Comparison of ENCODE assay signal across 17 cellular contexts in genomic region chr17:42305543-42306384, GRCh38. TPM values are rescaled to one million over a fixed set of nuclear protein-coding genes. Genes with fewer than 3 reads are reported as not detected.
DNase-seq lines count a peak whose midpoint lies in the region; ATAC-seq and TF ChIP-seq lines count a peak whose summit lies in the region.
"Had no signal": no experiment of that assay in that cellular context is flagged by ENCODE, and none has a peak within 500 bp of the region (broad histone marks: within the 10 kb centered on the region; RNA-seq: fewer than 3 reads in every experiment).

No MANE protein-coding gene starts in this region.

- WGBS in heart right ventricle, 2 donors, result 89 to 90% methylated on average over 18 of the region's 18 CpGs

- intact Hi-C loops in Right ventricle myocardium inferior (cut with DNase I) (no loop called here), heart right ventricle (cut with DNase I) (no loop called here)

- H3K27me3 ChIP-seq in heart right ventricle, result no peaks in the 10 kb centered on the region
- H3K27me3 ChIP-seq: ascending aorta, sigmoid colon had no signal

- no peak overlapping the region for H3K27ac ChIP-seq in heart right ventricle
- H3K27ac ChIP-seq: ascending aorta, left ventricle myocardium inferior, sigmoid colon had no signal

- H3K36me3 Mint-ChIP-seq in T-helper 17 cell (ENCODE audit: low read depth), result peaks cover 22% of the 10 kb centered on the region

- H3K4me1 Mint-ChIP-seq in T-helper 17 cell, result peaks cover 16% of the 10 kb centered on the region
- peaks cover 71% of the 10 kb centered on the region for H3K4me1 Mint-ChIP-seq in stimulated activated naive CD8-positive, alpha-beta T cell treated with anti-CD3 and anti-CD28 coated beads, Interleukin-15, amount 100 ng/mL, for 72 hours

- H3K4me3 Mint-ChIP-seq in T-helper 17 cell, result peak overlapping the region; percentile 73
- H3K4me3 Mint-ChIP-seq in stimulated activated naive CD8-positive, alpha-beta T cell treated with anti-CD3 and anti-CD28 coated beads, Interleukin-15, amount 100 ng/mL, for 72 hours, result no peak overlapping the region
- H3K4me3 Mint-ChIP-seq: IgD-negative memory B cell had no signal

- no peak for TF ChIP-seq CTCF in heart right ventricle (IDR thresholded peaks at IDR 0.05)

- H3K27ac Mint-ChIP-seq in T-helper 17 cell, result no peak overlapping the region
- H3K27ac Mint-ChIP-seq in stimulated activated naive CD8-positive, alpha-beta T cell treated with anti-CD3 and anti-CD28 coated beads, Interleukin-15, amount 100 ng/mL, for 72 hours, result peak overlapping the region in 1 of 2 donors; percentile 68
- H3K27ac Mint-ChIP-seq: IgD-negative memory B cell had no signal

- H3K9me3 ChIP-seq in heart right ventricle (no peaks in the 10 kb centered on the region), T-helper 17 cell (ENCODE audit: control insufficient read depth, low read length, poor library complexity, severe bottlenecking) (no peaks in the 10 kb centered on the region)
- H3K9me3 ChIP-seq: ascending aorta, Caco-2, left ventricle myocardium inferior, sigmoid colon had no signal

- peaks cover 0 to 100% (median 32%) of the 10 kb centered on the region in 9 donors for H3K36me3 ChIP-seq in heart right ventricle

- H3K27me3 Mint-ChIP-seq in T-helper 17 cell, result no peaks in the 10 kb centered on the region
- H3K27me3 Mint-ChIP-seq in stimulated activated naive CD8-positive, alpha-beta T cell treated with anti-CD3 and anti-CD28 coated beads, Interleukin-15, amount 100 ng/mL, for 72 hours, result no peaks in the 10 kb centered on the region
- H3K27me3 Mint-ChIP-seq: IgD-negative memory B cell had no signal

- H3K4me1 ChIP-seq in heart right ventricle, result peaks cover 0 to 13% (median 2%) of the 10 kb centered on the region in 9 donors
- H3K4me1 ChIP-seq: ascending aorta, Caco-2 had no signal

- ATAC-seq in Right ventricle myocardium inferior (peak; percentile 21), heart right ventricle (no peak), T-helper 17 cell (peak; percentile 49)
- peak; percentile 15 for ATAC-seq in stimulated activated naive CD8-positive, alpha-beta T cell treated with anti-CD3 and anti-CD28 coated beads, Interleukin-15, amount 100 ng/mL, for 72 hours

- no peak for DNase-seq in Right ventricle myocardium inferior (ENCODE audit: missing footprints)
- no peak for DNase-seq in heart right ventricle
- no peak for DNase-seq in T-helper 17 cell
- peak; percentile 30 for DNase-seq in central memory CD4-positive, alpha-beta T cell
- DNase-seq in stimulated activated naive CD8-positive, alpha-beta T cell treated with anti-CD3 and anti-CD28 coated beads, Interleukin-15, amount 100 ng/mL, for 72 hours, result no peak
- no peak for DNase-seq in NCI-H2196 treated with DMSO at 0.1 percent for 48 hours (lab: John Stamatoyannopoulos, UW; ENCODE audit: unreplicated experiment)
- no peak for DNase-seq in SW 1271 (lab: John Stamatoyannopoulos, UW)
- no peak for DNase-seq in DMS53 treated with DMSO at 0.1 percent for 48 hours (lab: John Stamatoyannopoulos, UW; ENCODE audit: unreplicated experiment)
- DNase-seq: activated CD4-positive, CD25-positive, alpha-beta regulatory T cell treated with anti-CD3 and anti-CD28 coated beads, Interleukin-2, amount 50 U/mL, for 72 hours; Caco-2; effector memory CD4-positive, alpha-beta T cell; left ventricle myocardium inferior; NCI-H526 treated with DMSO at 0.1 percent for 48 hours; sigmoid colon; stimulated activated CD4-positive, alpha-beta T cell treated with anti-CD3 and anti-CD28 coated beads, Interleukin-1b, Interleukin-23, amount 100 ng/mL, for 48 hours had no signal

- H3K4me3 ChIP-seq in heart right ventricle, result no peak overlapping the region
- H3K4me3 ChIP-seq: ascending aorta, left ventricle myocardium inferior, sigmoid colon had no signal

- no peaks in the 10 kb centered on the region for H3K9me3 Mint-ChIP-seq in stimulated activated naive CD8-positive, alpha-beta T cell treated with anti-CD3 and anti-CD28 coated beads, Interleukin-15, amount 100 ng/mL, for 72 hours
- H3K9me3 Mint-ChIP-seq: IgD-negative memory B cell had no signal

RNA-seq across cellular contexts. Expression of gene STAT5A, which starts 17.5 kb away (rescaled TPM):
- total RNA-seq in Right ventricle myocardium inferior (14.6 TPM), heart right ventricle (10 to 100 TPM; 13.4 to 28.5 (median 16.1) TPM), T-helper 17 cell (100 to 1,000 TPM; 153 to 177 TPM)
- 10 to 100 TPM in 1 of 2 donors, 1 to 10 TPM in 1; 8.2 to 11.9 TPM for polyA plus RNA-seq in heart right ventricle

RNA-seq across cellular contexts. Expression of gene STAT5B, which starts 29.6 kb away (rescaled TPM):
- total RNA-seq in Right ventricle myocardium inferior (32.9 TPM), heart right ventricle (10 to 100 TPM; 26.3 to 34.7 (median 30.8) TPM), T-helper 17 cell (100 to 1,000 TPM; 202 to 225 TPM)
- 10 to 100 TPM; 14.4 to 22.5 TPM for polyA plus RNA-seq in heart right ventricle

Comparison
In these comparisons a context has a peak if more than half of its experiments do, and no peak if none do; other contexts are left out.
1. ATAC-seq: peak in Right ventricle myocardium inferior (single experiment), T-helper 17 cell (single experiment) and stimulated activated naive CD8-positive, alpha-beta T cell treated with anti-CD3 and anti-CD28 coated beads, Interleukin-15, amount 100 ng/mL, for 72 hours (single experiment); none in heart right ventricle (0 of 8).